ENCODE assay signal across 12 cellular contexts in genomic region chr14:73833024-73833423, GRCh38. TPM values are rescaled to one million over a fixed set of nuclear protein-coding genes. Genes with fewer than 3 reads are reported as not detected.
DNase-seq lines count a peak whose midpoint lies in the region; ATAC-seq lines count a peak whose summit lies in the region.
"Had no signal": no experiment of that assay in that cellular context is flagged by ENCODE, and none has a peak within 500 bp of the region (broad histone marks: within the 10 kb centered on the region; RNA-seq: fewer than 3 reads in every experiment).

No MANE protein-coding gene starts in this region.

- ATAC-seq in GM21447 (IDR thresholded peaks at IDR 0.05; ENCODE audit: unreplicated experiment) = no peak
- ATAC-seq: activated CD8-positive, alpha-beta memory T cell treated with anti-CD3 and anti-CD28 coated beads, Interleukin-2, amount 10 ng/mL, durations not matched to agents 7 days and 5 days had no signal

- H3K4me1 ChIP-seq in adipocyte (ENCODE audit: control insufficient read depth, insufficient read depth, low read length) (peaks cover 51% of the 10 kb centered on the region), stomach smooth muscle (ENCODE audit: control insufficient read depth, insufficient read depth, low read length) (peaks cover 12% of the 10 kb centered on the region)

- H3K36me3 ChIP-seq in adipocyte (ENCODE audit: control insufficient read depth, insufficient read depth, low read length, severe bottlenecking) (no peaks in the 10 kb centered on the region), stomach smooth muscle (ENCODE audit: control insufficient read depth in 2 of 2, insufficient read depth in 2 of 2, low read length in 2 of 2) (no peaks in the 10 kb centered on the region)

- H3K4me3 ChIP-seq in adipocyte (ENCODE audit: low read length) (no peak overlapping the region), stomach smooth muscle (ENCODE audit: low read length in 2 of 2) (no peak overlapping the region)

- H3K9me3 ChIP-seq in adipocyte (ENCODE audit: control insufficient read depth, low read length) = no peaks in the 10 kb centered on the region
- no peaks in the 10 kb centered on the region for H3K9me3 ChIP-seq in stomach smooth muscle (ENCODE audit: control insufficient read depth in 2 of 2, low read length in 2 of 2)

- peak overlapping the region; percentile 76 for H3K27ac ChIP-seq in stomach smooth muscle (ENCODE audit: low read length)

- DNase-seq in H4 (ENCODE audit: low spot score) (peak; percentile 87), adipocyte (ENCODE audit: low read depth) (peak; percentile 84), glomerular visceral epithelial cell (ENCODE audit: extremely low spot score) (peak; percentile 92), SIG-M5 treated with dmso at 0.1 percent for 504 hours (lab: John Stamatoyannopoulos, UW; ENCODE audit: unreplicated experiment) (no peak), dermis blood vessel endothelial cell (no peak)
- DNase-seq: activated CD8-positive, alpha-beta memory T cell treated with anti-CD3 and anti-CD28 coated beads, Interleukin-2, amount 10 ng/mL, durations not matched to agents 7 days and 5 days; MM.1S; NCI-H1930; NCI-H510A treated with DMSO at 0.1 percent for 48 hours; OCI-M1 had no signal

- H3K27me3 ChIP-seq in adipocyte (replicated peaks; ENCODE audit: control insufficient read depth, insufficient read depth, low read length) (no peaks in the 10 kb centered on the region), stomach smooth muscle (ENCODE audit: control insufficient read depth in 1 of 2, insufficient read depth in 2 of 2, low read length in 2 of 2) (no peaks in the 10 kb centered on the region)

- H3K9ac ChIP-seq in adipocyte (ENCODE audit: low read length) (peak overlapping the region; percentile 23), stomach smooth muscle (ENCODE audit: low read length in 2 of 2) (peak overlapping the region in 1 of 2 donors; percentile 21)

RNA-seq across cellular contexts. Expression of gene PTGR2, which starts 18.6 kb away (rescaled TPM):
- total RNA-seq in H4 (2014; rRNA removed; shearing (Covaris generic)) = 1.8 and 7.2 TPM in 2 replicates
- 2.0 and 2.2 TPM in 2 replicates for total RNA-seq in dermis blood vessel endothelial cell

RNA-seq across cellular contexts. Expression of gene ZNF410, which starts 53.6 kb away (rescaled TPM):
- 94.4 and 95.4 TPM in 2 replicates for total RNA-seq in H4 (2014; rRNA removed; shearing (Covaris generic))
- 60.1 and 71.6 TPM in 2 replicates for total RNA-seq in dermis blood vessel endothelial cell

Comparison
In these comparisons a context has a peak if more than half of its experiments do, and no peak if none do; other contexts are left out.
1. DNase-seq: peak in H4 (single experiment), adipocyte (single experiment) and glomerular visceral epithelial cell (single experiment); none in SIG-M5 treated with dmso at 0.1 percent for 504 hours (single experiment) and dermis blood vessel endothelial cell (single experiment).